In genomic region chr11:765025-765801, GRCh38 we compare ENCODE assay signal across 8 cellular contexts. TPM values are rescaled to one million over a fixed set of nuclear protein-coding genes. Genes with fewer than 3 reads are reported as not detected.
A peak's percentile ranks its signal among the peaks of the same experiment; 100 is the strongest.
DNase-seq lines count a peak whose midpoint lies in the region; ATAC-seq and TF ChIP-seq lines count a peak whose summit lies in the region.

No MANE protein-coding gene starts in this region.

- CTCF ChIA-PET in activated naive CD4-positive, alpha-beta T cell treated with anti-CD3 and anti-CD28 coated beads for 36 hours (lab: Charles Lee) = interaction anchor here (0.8 to 2.2 kb wide), 3 partner anchors 11 to 32 kb away, joined by 3 to 6 read pairs (median 4); no protein-coding TSS in a partner anchor

- H3K36me3 ChIP-seq in GM23338 (ENCODE audit: insufficient read depth) (peaks cover 35% of the 10 kb centered on the region), RWPE2 (ENCODE audit: low read depth) (peaks cover 84% of the 10 kb centered on the region)

- DNase-seq in AG09319 (ENCODE audit: extremely low read depth, low read depth) = no peak
- DNase-seq in GM23338 (ENCODE audit: low spot score) = peak; percentile 88
- peak; percentile 74 for DNase-seq in RWPE2 (ENCODE audit: low spot score)
- DNase-seq in activated naive CD4-positive, alpha-beta T cell treated with anti-CD3 and anti-CD28 coated beads for 36 hours = peak; percentile 74
- peak in 41 of 42 donors; percentile 44 to 90 (median 73) for DNase-seq in head of caudate nucleus
- peak; percentile 47 for DNase-seq in retina
- DNase-seq in DMS114 treated with DMSO at 0.1 percent for 48 hours (lab: John Stamatoyannopoulos, UW; ENCODE audit: unreplicated experiment) = no peak
- DNase-seq in GF-D8 (lab: John Stamatoyannopoulos, UW) = no peak

- peak; percentile 48 for TF ChIP-seq CTCF in AG09319 (IDR thresholded peaks at IDR 0.05; ENCODE audit: low read depth, low read length)
- TF ChIP-seq CTCF in GM23338 (conservative IDR thresholded peaks at IDR 0.05; ENCODE audit: low read depth in 2 of 2) = peak; percentile 66 to 88
- peak; percentile 77 for TF ChIP-seq CTCF in RWPE2 (IDR thresholded peaks at IDR 0.05; ENCODE audit: poor library complexity, severe bottlenecking)

- H3F3A ChIP-seq in GM23338 (replicated peaks; ENCODE audit: low read depth) = peaks cover 57% of the 10 kb centered on the region

- H3K79me2 ChIP-seq in GM23338 (replicated peaks; ENCODE audit: insufficient read depth) = no peaks in the 10 kb centered on the region

- H3K27me3 ChIP-seq in GM23338 (ENCODE audit: insufficient read depth) (no peaks in the 10 kb centered on the region), RWPE2 (ENCODE audit: insufficient read depth, poor library complexity, severe bottlenecking) (no peaks in the 10 kb centered on the region)

- H3K9me2 ChIP-seq in GM23338 (ENCODE audit: insufficient read depth) = no peaks in the 10 kb centered on the region

- no peaks in the 10 kb centered on the region for H3K9me3 ChIP-seq in RWPE2 (ENCODE audit: severe bottlenecking)

- H3K4me2 ChIP-seq in GM23338 = no peak overlapping the region

- ATAC-seq in GM23338 (peak; percentile 64), RWPE2 (ENCODE audit: low read depth) (peak; percentile 5; the same call in 1 of the 3 replicates)

- H3K4me3 ChIP-seq in GM23338 (no peak overlapping the region), RWPE2 (ENCODE audit: severe bottlenecking) (no peak overlapping the region)

- peak overlapping the region; percentile 74 for H3K27ac Mint-ChIP-seq in GM23338
- no peak overlapping the region for H3K27ac Mint-ChIP-seq in activated naive CD4-positive, alpha-beta T cell treated with anti-CD3 and anti-CD28 coated beads for 36 hours

- H3K4me1 ChIP-seq in GM23338 (ENCODE audit: insufficient read depth) = peaks cover 8% of the 10 kb centered on the region
- peaks cover 16% of the 10 kb centered on the region for H3K4me1 ChIP-seq in RWPE2 (ENCODE audit: insufficient read depth, poor library complexity, severe bottlenecking)

- no peak overlapping the region for H3K4me3 Mint-ChIP-seq in GM23338
- H3K4me3 Mint-ChIP-seq in activated naive CD4-positive, alpha-beta T cell treated with anti-CD3 and anti-CD28 coated beads for 36 hours = no peak overlapping the region

- H3K27me3 Mint-ChIP-seq in GM23338 (ENCODE audit: insufficient read depth, low read depth, poor library complexity) = peaks cover 32% of the 10 kb centered on the region
- H3K27me3 Mint-ChIP-seq in activated naive CD4-positive, alpha-beta T cell treated with anti-CD3 and anti-CD28 coated beads for 36 hours (ENCODE audit: low read depth) = no peaks in the 10 kb centered on the region

- H3K4me1 Mint-ChIP-seq in GM23338 = peaks cover 10% of the 10 kb centered on the region
- peaks cover 9% of the 10 kb centered on the region for H3K4me1 Mint-ChIP-seq in activated naive CD4-positive, alpha-beta T cell treated with anti-CD3 and anti-CD28 coated beads for 36 hours (ENCODE audit: low read depth)

- H3K36me3 Mint-ChIP-seq in GM23338 (ENCODE audit: low read depth) = peaks cover 82% of the 10 kb centered on the region
- H3K36me3 Mint-ChIP-seq in activated naive CD4-positive, alpha-beta T cell treated with anti-CD3 and anti-CD28 coated beads for 36 hours (ENCODE audit: low read depth) = peaks cover 16% of the 10 kb centered on the region

- no peaks in the 10 kb centered on the region for H3K9me3 Mint-ChIP-seq in GM23338
- no peaks in the 10 kb centered on the region for H3K9me3 Mint-ChIP-seq in activated naive CD4-positive, alpha-beta T cell treated with anti-CD3 and anti-CD28 coated beads for 36 hours

- H3K27ac ChIP-seq in GM23338 (ENCODE audit: low read depth) (peak overlapping the region; percentile 72; the same call in 1 of the 2 replicates), RWPE2 (ENCODE audit: poor library complexity, severe bottlenecking) (peak overlapping the region; percentile 87)

- H2AFZ ChIP-seq in GM23338 = no peak overlapping the region

- intact Hi-C loops in activated naive CD4-positive, alpha-beta T cell treated with anti-CD3 and anti-CD28 coated beads for 36 hours (cut with micrococcal nuclease) = loop anchor here (1.0 kb wide), 1 partner anchor 37 kb away; no protein-coding TSS in a partner anchor
- intact Hi-C loops in head of caudate nucleus (cut with DNase I) = no loop called here

- H4K20me1 ChIP-seq in GM23338 (replicated peaks; ENCODE audit: insufficient read depth) = peaks cover 6% of the 10 kb centered on the region; the same call in 1 of the 2 replicates

TF ChIP-seq in GM23338, 12 proteins besides CTCF, POLR2A, EP300 and RAD21:
- TF ChIP-seq REST (IDR thresholded peaks at IDR 0.05; ENCODE audit: unreplicated experiment) (no peak), POLR2AphosphoS5 (IDR thresholded peaks at IDR 0.05; ENCODE audit: low read depth) (peak; percentile 44), CREB1 (CRISPR knock-in tag; IDR thresholded peaks at IDR 0.05; ENCODE audit: low read depth) (0 out of 2 replicates have a peak, but pooled peaks have one; percentile 17)

RNA-seq across cellular contexts. Expression of gene GATD1, which starts 12.1 kb away (rescaled TPM):
- 28.0 and 51.0 TPM in 2 replicates for total RNA-seq in GM23338 (2014; rRNA removed; shearing (Covaris generic))
- 39.3 and 44.9 TPM in 2 replicates for polyA plus RNA-seq in GM23338 (2016; fragmentation: Nextera tagmentation; extraction: Ambion mirVana)
- 10 to 100 TPM; 33.0 to 34.3 TPM for total RNA-seq in activated naive CD4-positive, alpha-beta T cell treated with anti-CD3 and anti-CD28 coated beads for 36 hours

RNA-seq across cellular contexts. Expression of gene TALDO1, which starts 17.9 kb away (rescaled TPM):
- 339 and 353 TPM in 2 replicates for total RNA-seq in GM23338 (2014; rRNA removed; shearing (Covaris generic))
- polyA plus RNA-seq in GM23338 (2016; fragmentation: Nextera tagmentation; extraction: Ambion mirVana) = 402 and 411 TPM in 2 replicates
- 100 to 1,000 TPM; 327 to 360 TPM for total RNA-seq in activated naive CD4-positive, alpha-beta T cell treated with anti-CD3 and anti-CD28 coated beads for 36 hours

RNA-seq across cellular contexts. Expression of gene CEND1, which starts 24.7 kb away (rescaled TPM):
- 3.1 and 5.5 TPM in 2 replicates for total RNA-seq in GM23338 (2014; rRNA removed; shearing (Covaris generic))
- polyA plus RNA-seq in GM23338 (2016; fragmentation: Nextera tagmentation; extraction: Ambion mirVana) = 4.8 and 5.7 TPM in 2 replicates
- total RNA-seq in activated naive CD4-positive, alpha-beta T cell treated with anti-CD3 and anti-CD28 coated beads for 36 hours = under 1 TPM in 1 of 2 experiments, not detected in 1; 0.17 TPM

RNA-seq across cellular contexts. Expression of gene SLC25A22, which starts 32.9 kb away (rescaled TPM):
- 41.2 and 46.4 TPM in 2 replicates for total RNA-seq in GM23338 (2014; rRNA removed; shearing (Covaris generic))
- 20.2 and 21.0 TPM in 2 replicates for polyA plus RNA-seq in GM23338 (2016; fragmentation: Nextera tagmentation; extraction: Ambion mirVana)
- total RNA-seq in activated naive CD4-positive, alpha-beta T cell treated with anti-CD3 and anti-CD28 coated beads for 36 hours = 10 to 100 TPM; 19.1 to 21.8 TPM

RNA-seq across cellular contexts. Expression of gene PIDD1, which starts 39.8 kb away (rescaled TPM):
- 26.0 and 37.6 TPM in 2 replicates for total RNA-seq in GM23338 (2014; rRNA removed; shearing (Covaris generic))
- 22.7 and 25.6 TPM in 2 replicates for polyA plus RNA-seq in GM23338 (2016; fragmentation: Nextera tagmentation; extraction: Ambion mirVana)
- 10 to 100 TPM; 43.2 to 45.2 TPM for total RNA-seq in activated naive CD4-positive, alpha-beta T cell treated with anti-CD3 and anti-CD28 coated beads for 36 hours

Comparison
In these comparisons a context has a peak if more than half of its experiments do, and no peak if none do; other contexts are left out.
1. DNase-seq: peak in GM23338 (single experiment), RWPE2 (single experiment), activated naive CD4-positive, alpha-beta T cell treated with anti-CD3 and anti-CD28 coated beads for 36 hours (single experiment), head of caudate nucleus (41 of 42) and retina (single experiment); none in AG09319 (single experiment), DMS114 treated with DMSO at 0.1 percent for 48 hours (single experiment) and GF-D8 (single experiment).
2. Peak in every context shown above with its lines, with median percentiles within 50 percentile points of each other: CTCF ChIP-seq.